Comparison of ENCODE assay signal across 22 cellular contexts in genomic region chr10:133464582-133465031, GRCh38. TPM values are rescaled to one million over a fixed set of nuclear protein-coding genes. Genes with fewer than 3 reads are reported as not detected.
DNase-seq lines count a peak whose midpoint lies in the region; FAIRE-seq and TF ChIP-seq lines count a peak whose summit lies in the region.
"Had no signal": no experiment of that assay in that cellular context is flagged by ENCODE, and none has a peak within 500 bp of the region (broad histone marks: within the 10 kb centered on the region; RNA-seq: fewer than 3 reads in every experiment).

No MANE protein-coding gene starts in this region.

- no peaks in the 10 kb centered on the region for H3K4me1 ChIP-seq in colonic mucosa
- H3K4me1 ChIP-seq in osteoblast (ENCODE audit: insufficient read depth, low read length), result no peaks in the 10 kb centered on the region
- no peaks in the 10 kb centered on the region for H3K4me1 ChIP-seq in neuronal stem cell (ENCODE audit: control insufficient read depth in 2 of 2, insufficient read depth in 1 of 2, low read depth in 1 of 2, low read length in 2 of 2)

- peaks cover 5% of the 10 kb centered on the region for H3K9me3 Mint-ChIP-seq in activated CD4-positive, alpha-beta T cell treated with anti-CD3 and anti-CD28 coated beads, Interleukin-2, amount 10 ng/mL, durations not matched to agents 24 days and 14 days

- H3K9me3 ChIP-seq in colonic mucosa, result no peaks in the 10 kb centered on the region
- no peaks in the 10 kb centered on the region for H3K9me3 ChIP-seq in osteoblast (ENCODE audit: low read depth, low read length)
- H3K9me3 ChIP-seq in neuronal stem cell (replicated peaks in 1 of 2; ENCODE audit: control insufficient read depth in 2 of 2, insufficient read depth in 1 of 2, low read depth in 1 of 2, low read length in 2 of 2), result peaks cover 0 to 47% of the 10 kb centered on the region in 2 donors

- H3K36me3 ChIP-seq in colonic mucosa (no peaks in the 10 kb centered on the region), osteoblast (ENCODE audit: insufficient read depth, low read length) (no peaks in the 10 kb centered on the region), neuronal stem cell (replicated peaks in 1 of 2; ENCODE audit: control insufficient read depth in 2 of 2, insufficient read depth in 2 of 2, low read length in 2 of 2) (no peaks in the 10 kb centered on the region)

- no peak overlapping the region for H3K4me3 Mint-ChIP-seq in activated CD4-positive, alpha-beta T cell treated with anti-CD3 and anti-CD28 coated beads, Interleukin-2, amount 10 ng/mL, durations not matched to agents 24 days and 14 days

- no peak for TF ChIP-seq POLR2A in GM12892 (IDR thresholded peaks at IDR 0.05; ENCODE audit: low read depth, low read length)

- H3K36me3 Mint-ChIP-seq in activated CD4-positive, alpha-beta T cell treated with anti-CD3 and anti-CD28 coated beads, Interleukin-2, amount 10 ng/mL, durations not matched to agents 24 days and 14 days (ENCODE audit: low read depth), result no peaks in the 10 kb centered on the region

- H3K9ac ChIP-seq in colonic mucosa (ENCODE audit: low read depth in 2 of 2, low read length in 2 of 2) (no peak overlapping the region), neuronal stem cell (ENCODE audit: low read depth, low read length, poor library complexity) (no peak overlapping the region)
- H3K9ac ChIP-seq: GM23248 had no signal

- no peaks in the 10 kb centered on the region for H3K79me2 ChIP-seq in osteoblast (ENCODE audit: insufficient read depth, low read length)

- no peak overlapping the region for H4K8ac ChIP-seq in neuronal stem cell (ENCODE audit: low read depth, low read length)

- no peak overlapping the region for H2BK15ac ChIP-seq in neuronal stem cell (ENCODE audit: low read length)

- peaks cover 2% of the 10 kb centered on the region for H3K79me1 ChIP-seq in neuronal stem cell (ENCODE audit: low read depth, low read length)

- no peak overlapping the region for H2BK12ac ChIP-seq in neuronal stem cell (ENCODE audit: low read length)

- H3K4me2 ChIP-seq in osteoblast (ENCODE audit: insufficient read depth, low read length) (no peak overlapping the region), neuronal stem cell (ENCODE audit: insufficient read depth, low read length, poor library complexity, severe bottlenecking) (no peak overlapping the region)

- no peaks in the 10 kb centered on the region for H3K27me3 ChIP-seq in colonic mucosa
- no peaks in the 10 kb centered on the region for H3K27me3 ChIP-seq in osteoblast (ENCODE audit: insufficient read depth, low read length)
- no peaks in the 10 kb centered on the region for H3K27me3 ChIP-seq in neuronal stem cell (ENCODE audit: control insufficient read depth in 3 of 3, insufficient read depth in 3 of 3, low read depth in 1 of 3, low read length in 3 of 3)

- no peak overlapping the region for H4K91ac ChIP-seq in neuronal stem cell (ENCODE audit: low read depth, low read length, poor library complexity)

- H3K4me1 Mint-ChIP-seq in activated CD4-positive, alpha-beta T cell treated with anti-CD3 and anti-CD28 coated beads, Interleukin-2, amount 10 ng/mL, durations not matched to agents 24 days and 14 days, result no peaks in the 10 kb centered on the region

- H3K4me3 ChIP-seq in colonic mucosa, result no peak overlapping the region
- H3K4me3 ChIP-seq in osteoblast (ENCODE audit: insufficient read depth, low read length), result no peak overlapping the region
- H3K4me3 ChIP-seq in neuronal stem cell (ENCODE audit: low read length in 2 of 2), result no peak overlapping the region
- H3K4me3 ChIP-seq: GM12878, GM23248 had no signal

- H2BK120ac ChIP-seq in neuronal stem cell (ENCODE audit: low read depth, low read length), result no peak overlapping the region

- H2AFZ ChIP-seq in osteoblast (ENCODE audit: low read length) (no peak overlapping the region), neuronal stem cell (ENCODE audit: low read length) (no peak overlapping the region)
- H2AFZ ChIP-seq: GM23248 had no signal

- WGBS in neuronal stem cell (ENCODE audit: extremely low coverage in 2 of 2, insufficient read length in 2 of 2, insufficient replicate concordance in 1 of 2), 2 donors, result no CpG with 5 or more reads among the region's 12 CpGs

- intact Hi-C loops in activated CD4-positive, alpha-beta T cell treated with anti-CD3 and anti-CD28 coated beads, Interleukin-2, amount 10 ng/mL, durations not matched to agents 24 days and 14 days (cut with micrococcal nuclease), result no loop called here
- intact Hi-C loops in colonic mucosa (cut with DNase I), result no loop called here

- no peak overlapping the region for H3K27ac Mint-ChIP-seq in activated CD4-positive, alpha-beta T cell treated with anti-CD3 and anti-CD28 coated beads, Interleukin-2, amount 10 ng/mL, durations not matched to agents 24 days and 14 days

- H3K18ac ChIP-seq in neuronal stem cell (ENCODE audit: low read length), result no peak overlapping the region

- H3K27ac ChIP-seq in colonic mucosa, result no peak overlapping the region
- no peak overlapping the region for H3K27ac ChIP-seq in osteoblast (ENCODE audit: low read depth, low read length)
- no peak overlapping the region for H3K27ac ChIP-seq in neuronal stem cell (replicated peaks; ENCODE audit: low read length)
- H3K27ac ChIP-seq: 22Rv1, GM23248 had no signal

- no peak overlapping the region for H2BK5ac ChIP-seq in neuronal stem cell (ENCODE audit: low read length)

- no peaks in the 10 kb centered on the region for H4K20me1 ChIP-seq in osteoblast (ENCODE audit: insufficient read depth, low read length)

- no peak overlapping the region for H2AK5ac ChIP-seq in neuronal stem cell (ENCODE audit: low read depth, low read length)

- TF ChIP-seq CTCF in colonic mucosa (IDR thresholded peaks at IDR 0.05) (no peak), osteoblast (IDR thresholded peaks at IDR 0.05; ENCODE audit: extremely low read depth, low read depth, low read length) (no peak)

- no peak overlapping the region for H3K23ac ChIP-seq in neuronal stem cell (ENCODE audit: low read depth, low read length, poor library complexity)

- no peak overlapping the region for H3K4ac ChIP-seq in neuronal stem cell (ENCODE audit: low read length)

- no peaks in the 10 kb centered on the region for H3K27me3 Mint-ChIP-seq in activated CD4-positive, alpha-beta T cell treated with anti-CD3 and anti-CD28 coated beads, Interleukin-2, amount 10 ng/mL, durations not matched to agents 24 days and 14 days
- H3K27me3 Mint-ChIP-seq: CD4-positive, alpha-beta memory T cell had no signal

- H3K14ac ChIP-seq in neuronal stem cell (ENCODE audit: low read length), result no peak overlapping the region

- no peak for FAIRE-seq in GM12892 (lab: Jason Lieb, UNC)
- FAIRE-seq: GM12878, GM18507 had no signal

- DNase-seq in activated CD4-positive, alpha-beta T cell treated with anti-CD3 and anti-CD28 coated beads, Interleukin-2, amount 10 ng/mL, durations not matched to agents 24 days and 14 days, result peak; percentile 45
- no peak for DNase-seq in activated CD4-positive, alpha-beta T cell treated with anti-CD3 and anti-CD28 coated beads for 1 hour
- DNase-seq in 8988T (peak; percentile 5), colonic mucosa (peak; percentile 13), osteoblast (ENCODE audit: insufficient read length, low spot score, missing footprints) (peak; percentile 54), neuronal stem cell (ENCODE audit: low spot score) (no peak), GM12892 (ENCODE audit: insufficient read length) (no peak)
- DNase-seq in activated T-cell treated with anti-CD3 and anti-CD28 coated beads, Interleukin-2, amount 50 U/mL, for 1 hour, result no peak
- DNase-seq: CD4-positive, alpha-beta memory T cell; DMS79; GM23248; HCEC 1CT; NCI-H1105; NCI-H1694 treated with DMSO at 0.1 percent for 48 hours; NCI-H2107; NCI-H226; NCI-H524 treated with DMSO at 0.1 percent for 48 hours; SIG-M5 had no signal

RNA-seq across cellular contexts. Expression of gene SCART1, which starts 10.9 kb away (rescaled TPM):
- total RNA-seq in activated CD4-positive, alpha-beta T cell treated with anti-CD3 and anti-CD28 coated beads, Interleukin-2, amount 10 ng/mL, durations not matched to agents 24 days and 14 days, result 0.76 and 0.77 TPM in 2 replicates
- total RNA-seq in colonic mucosa (1 to 10 TPM; 1.3 to 1.6 TPM), osteoblast (5.1 and 5.6 TPM in 2 replicates)
- 0.56 TPM for polyA plus RNA-seq in neuronal stem cell (2013, experiment 1 of 2)
- polyA plus RNA-seq in neuronal stem cell (2013, experiment 2 of 2), result 0.46 TPM
- polyA plus RNA-seq in GM12892 (2012; ENCODE audit: missing spikeins), result 2.1 TPM

RNA-seq across cellular contexts. Expression of gene SPRN, which starts 40.2 kb away (rescaled TPM):
- not detected in 2 replicates for total RNA-seq in activated CD4-positive, alpha-beta T cell treated with anti-CD3 and anti-CD28 coated beads, Interleukin-2, amount 10 ng/mL, durations not matched to agents 24 days and 14 days
- total RNA-seq in colonic mucosa (not detected), osteoblast (under 0.01 TPM in 2 replicates)
- 0.52 TPM for polyA plus RNA-seq in neuronal stem cell (2013, experiment 1 of 2)
- 0.53 TPM for polyA plus RNA-seq in neuronal stem cell (2013, experiment 2 of 2)
- 0.72 TPM for polyA plus RNA-seq in GM12892 (2012; ENCODE audit: missing spikeins)
- total RNA-seq: CD4-positive, alpha-beta memory T cell; G401; GM12878 had no signal

Comparison
In these comparisons a context has a peak if more than half of its experiments do, and no peak if none do; other contexts are left out.
1. DNase-seq: peak in activated CD4-positive, alpha-beta T cell treated with anti-CD3 and anti-CD28 coated beads, Interleukin-2, amount 10 ng/mL, durations not matched to agents 24 days and 14 days (single experiment), 8988T (single experiment), colonic mucosa (single experiment) and osteoblast (single experiment); none in activated CD4-positive, alpha-beta T cell treated with anti-CD3 and anti-CD28 coated beads for 1 hour (single experiment), activated T-cell treated with anti-CD3 and anti-CD28 coated beads, Interleukin-2, amount 50 U/mL, for 1 hour (single experiment), neuronal stem cell (single experiment) and GM12892 (single experiment).